ENCODE assay signal across 9 cellular contexts in the genomic region with DNA sequence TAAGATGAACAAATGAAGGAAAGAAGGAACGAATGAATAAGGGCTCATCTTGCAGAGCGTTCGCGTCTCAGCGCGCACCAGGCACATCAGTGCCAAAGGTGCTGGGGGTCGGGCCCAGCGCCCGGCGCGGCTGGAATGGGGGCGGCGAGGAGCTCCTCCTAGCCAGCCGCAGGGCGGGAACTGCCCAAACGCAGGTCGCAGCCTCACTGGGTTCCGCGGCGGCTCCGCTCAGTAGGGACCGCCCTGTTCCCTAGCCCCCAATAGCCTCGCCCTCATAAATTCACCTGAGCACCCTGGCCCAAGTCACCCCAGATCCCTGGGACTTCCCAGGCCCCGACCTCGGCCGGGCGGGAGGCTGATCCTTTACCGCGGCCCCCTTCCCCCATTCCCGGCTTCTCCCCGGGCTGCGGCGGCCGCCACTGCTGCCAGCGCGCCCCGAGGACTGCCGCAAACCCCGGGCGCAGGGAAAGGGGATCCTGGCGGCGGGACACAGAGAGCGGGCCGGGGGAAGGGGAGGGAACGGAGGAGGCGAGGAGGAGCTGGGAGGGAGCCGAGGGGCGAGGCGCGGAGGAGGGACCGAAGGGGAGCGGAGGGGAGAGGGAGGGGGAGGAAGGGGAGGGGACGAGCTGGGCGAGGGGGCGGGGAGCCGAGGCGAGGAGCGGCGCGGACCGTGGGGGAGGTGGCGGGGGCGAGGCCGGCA. TPM values are rescaled to one million over a fixed set of nuclear protein-coding genes. Genes with fewer than 3 reads are reported as not detected.
DNase-seq lines count a peak whose midpoint lies in the region; TF ChIP-seq lines count a peak whose summit lies in the region.
"Had no signal": no experiment of that assay in that cellular context is flagged by ENCODE, and none has a peak within 500 bp of the region (broad histone marks: within the 10 kb centered on the region; RNA-seq: fewer than 3 reads in every experiment).

No MANE protein-coding gene starts in this region.

- H3K4me3 ChIP-seq in SJCRH30 (peak overlapping the region; percentile 55), esophagus (ENCODE audit: low read depth in 1 of 2, low read length in 2 of 2) (peak overlapping the region; percentile 18 to 51), parathyroid adenoma (ENCODE audit: low read depth, low read length) (no peak overlapping the region)

- no peaks in the 10 kb centered on the region for H3K79me2 ChIP-seq in parathyroid adenoma

- H3K9ac ChIP-seq in parathyroid adenoma: no peak overlapping the region

- TF ChIP-seq CTCF in parathyroid adenoma (IDR thresholded peaks at IDR 0.05): no peak

- WGBS in esophagus, 2 donors: 1% methylated on average over 45 to 64 of the region's 64 CpGs

- peak; percentile 79 for DNase-seq in NCI-H1436 (lab: John Stamatoyannopoulos, UW)
- DNase-seq in NCI-H1436 treated with DMSO at 0.1 percent for 48 hours (lab: John Stamatoyannopoulos, UW): no peak
- DNase-seq in SJCRH30: peak; percentile 53 to 60
- no peak for DNase-seq in putamen (ENCODE audit: low spot score)
- DNase-seq in HuH-7 (ENCODE audit: low spot score): no peak
- DNase-seq in NCI-H128 (lab: John Stamatoyannopoulos, UW; ENCODE audit: unreplicated experiment): no peak

- H3K36me3 ChIP-seq in SJCRH30: no peaks in the 10 kb centered on the region
- H3K36me3 ChIP-seq in esophagus (ENCODE audit: control insufficient read depth in 2 of 2, insufficient read depth in 2 of 2, low read length in 1 of 2): no peaks in the 10 kb centered on the region
- no peaks in the 10 kb centered on the region for H3K36me3 ChIP-seq in parathyroid adenoma (ENCODE audit: control insufficient read depth, insufficient read depth, low read length)

- H3K27ac ChIP-seq in SJCRH30 (no peak overlapping the region), esophagus (ENCODE audit: low read depth in 2 of 2, low read length in 1 of 2) (no peak overlapping the region), parathyroid adenoma (no peak overlapping the region)

- H3K27me3 ChIP-seq in SJCRH30 (peaks cover 34% of the 10 kb centered on the region), esophagus (ENCODE audit: control insufficient read depth in 1 of 2, insufficient read depth in 2 of 2, low read length in 2 of 2) (peaks cover 5 to 19% of the 10 kb centered on the region in 2 donors), parathyroid adenoma (ENCODE audit: control insufficient read depth, insufficient read depth, low read length) (no peaks in the 10 kb centered on the region)

- peak overlapping the region; percentile 69 for H3K4me2 ChIP-seq in parathyroid adenoma (ENCODE audit: low read length)

- H2AFZ ChIP-seq in parathyroid adenoma: peak overlapping the region; percentile 85

- H3K4me1 ChIP-seq in SJCRH30: no peaks in the 10 kb centered on the region
- H3K4me1 ChIP-seq in esophagus (ENCODE audit: control insufficient read depth in 2 of 2, insufficient read depth in 2 of 2, low read length in 1 of 2): peaks cover 4 to 16% of the 10 kb centered on the region in 2 donors
- H3K4me1 ChIP-seq in parathyroid adenoma: peaks cover 4% of the 10 kb centered on the region

- H3K9me3 ChIP-seq in SJCRH30 (replicated peaks): no peaks in the 10 kb centered on the region
- peaks cover 0 to 2% of the 10 kb centered on the region in 2 donors for H3K9me3 ChIP-seq in esophagus (ENCODE audit: control insufficient read depth in 2 of 2, insufficient read depth in 1 of 2, low read depth in 1 of 2, low read length in 1 of 2)
- H3K9me3 ChIP-seq in parathyroid adenoma (ENCODE audit: control insufficient read depth, low read length): no peaks in the 10 kb centered on the region

RNA-seq across cellular contexts. Expression of a gene that starts 0.4 kb away (rescaled TPM):
- not detected in 2 replicates for total RNA-seq in SJCRH30 (2014; rRNA removed; shearing (Covaris generic))
- polyA plus RNA-seq in esophagus: under 1 TPM; 0.15 to 0.31 TPM
- total RNA-seq: NCI-H460 had no signal

Comparison
In these comparisons a context has a peak if more than half of its experiments do, and no peak if none do; other contexts are left out.
1. DNase-seq: peak in NCI-H1436 (single experiment) and SJCRH30 (2 of 2); none in NCI-H1436 treated with DMSO at 0.1 percent for 48 hours (single experiment), putamen (single experiment), HuH-7 (single experiment) and NCI-H128 (single experiment).